In the genomic region with DNA sequence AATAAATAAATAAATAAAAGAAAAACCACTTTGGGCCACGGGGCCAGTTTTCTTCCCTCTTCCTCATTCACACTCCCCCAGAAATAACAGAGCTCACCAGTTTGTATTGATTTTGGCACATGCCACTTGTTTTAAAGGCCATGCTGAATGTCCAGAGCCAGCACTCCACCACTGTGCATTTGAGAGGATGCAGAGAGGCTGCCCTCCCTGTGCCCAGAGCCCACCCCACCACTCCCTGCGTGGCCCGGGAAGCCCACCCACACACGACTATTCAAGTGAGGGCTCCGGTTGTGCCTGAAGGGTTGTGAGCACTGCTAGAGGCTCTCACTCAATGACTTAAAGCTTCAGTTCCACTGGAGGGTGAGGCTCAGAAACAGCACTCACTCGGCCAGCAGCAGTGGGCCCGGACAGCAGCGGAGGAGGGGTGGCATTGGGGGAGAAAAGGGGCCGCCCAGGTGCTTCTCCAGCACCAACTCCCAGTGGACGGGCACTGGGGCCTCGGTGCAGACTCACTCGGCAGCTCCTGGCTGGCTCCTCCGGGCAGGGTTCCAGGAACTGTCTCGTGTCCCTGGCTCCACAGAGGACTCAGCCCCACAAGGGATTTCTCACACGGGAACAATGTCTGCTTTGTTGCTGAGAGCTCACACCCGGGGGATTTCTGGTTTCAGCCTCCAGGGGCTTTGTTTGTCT, we compare ENCODE assay signal across 12 cellular contexts.
DNase-seq lines count a peak whose midpoint lies in the region; ATAC-seq and TF ChIP-seq lines count a peak whose summit lies in the region.
"Had no signal": no experiment of that assay in that cellular context is flagged by ENCODE, and none has a peak within 500 bp of the region (broad histone marks: within the 10 kb centered on the region; RNA-seq: fewer than 3 reads in every experiment).

No MANE protein-coding gene starts in this region.

- POLR2A ChIA-PET in MCF 10A (lab: Yijun Ruan, JAX): no interaction called here
- POLR2A ChIA-PET in CD4-positive, alpha-beta memory T cell (lab: Charles Lee; ENCODE audit: partially characterized antibody): no interaction called here

- H3K79me2 ChIP-seq in fibroblast of lung (ENCODE audit: control insufficient read depth, insufficient read depth, low read length): no peaks in the 10 kb centered on the region

- intact Hi-C loops in MCF 10A (cut with micrococcal nuclease): no loop called here
- intact Hi-C loops in CD4-positive, alpha-beta memory T cell (cut with micrococcal nuclease): no loop called here

- no peak for ATAC-seq in HG03469 (IDR thresholded peaks at IDR 0.05; ENCODE audit: unreplicated experiment)
- ATAC-seq: WTC11 had no signal

- H2AFZ ChIP-seq in fibroblast of lung (ENCODE audit: low read length): no peak overlapping the region

- H3K9me3 ChIP-seq in fibroblast of lung (ENCODE audit: control insufficient read depth, insufficient read depth, low read depth, low read length): no peaks in the 10 kb centered on the region
- no peaks in the 10 kb centered on the region for H3K9me3 ChIP-seq in CD4-positive, alpha-beta memory T cell (ENCODE audit: control insufficient read depth in 1 of 2, low read length in 2 of 2)
- H3K9me3 ChIP-seq: transverse colon had no signal

- no peak overlapping the region for H3K4me3 ChIP-seq in fibroblast of lung (replicated peaks in 1 of 4; ENCODE audit: control extremely low read depth in 1 of 4, insufficient read depth in 1 of 4, low read depth in 3 of 4, low read length in 4 of 4)
- no peak overlapping the region for H3K4me3 ChIP-seq in CD4-positive, alpha-beta memory T cell (ENCODE audit: low read length in 2 of 2)
- H3K4me3 ChIP-seq: transverse colon had no signal

- H3K4me1 ChIP-seq in fibroblast of lung (ENCODE audit: control insufficient read depth, extremely low read depth, insufficient read depth, low read length): no peaks in the 10 kb centered on the region
- H3K4me1 ChIP-seq in CD4-positive, alpha-beta memory T cell (ENCODE audit: insufficient read depth, low read length): no peaks in the 10 kb centered on the region
- H3K4me1 ChIP-seq: transverse colon had no signal

- no peak overlapping the region for H3K9ac ChIP-seq in fibroblast of lung (ENCODE audit: insufficient read depth, low read length)
- H3K9ac ChIP-seq: KMS-11 had no signal

- H4K20me1 ChIP-seq in fibroblast of lung (ENCODE audit: control insufficient read depth, extremely low read depth, insufficient read depth, low read length): no peaks in the 10 kb centered on the region

- DNase-seq in T47D (ENCODE audit: low read depth in 1 of 2, low spot score in 1 of 2) (peak; percentile 65 to 69), MCF 10A (ENCODE audit: unreplicated experiment) (no peak), fibroblast of lung (ENCODE audit: low read depth in 2 of 2) (peak; percentile 5 to 9), myocyte (ENCODE audit: low read depth) (peak; percentile 53), dermis blood vessel endothelial cell (no peak), HPDE6-E6E7 (ENCODE audit: extremely low spot score) (no peak)
- DNase-seq in CD4-positive, alpha-beta memory T cell: no peak
- DNase-seq: mesendoderm, transverse colon had no signal

- no peaks in the 10 kb centered on the region for H3K4me1 Mint-ChIP-seq in MCF 10A (ENCODE audit: insufficient read depth, unreplicated experiment)
- no peaks in the 10 kb centered on the region for H3K4me1 Mint-ChIP-seq in CD4-positive, alpha-beta memory T cell

- BruUV-seq in MCF 10A (replicated peaks; lab: Mats Ljungman, UMichigan): no TSS peak

- no peaks in the 10 kb centered on the region for H3K27me3 ChIP-seq in fibroblast of lung (ENCODE audit: control insufficient read depth, insufficient read depth, low read length)
- H3K27me3 ChIP-seq in CD4-positive, alpha-beta memory T cell (ENCODE audit: insufficient read depth, low read length): no peaks in the 10 kb centered on the region
- H3K27me3 ChIP-seq: transverse colon had no signal

- H3K27me3 Mint-ChIP-seq in MCF 10A (ENCODE audit: insufficient read depth, unreplicated experiment): no peaks in the 10 kb centered on the region
- H3K27me3 Mint-ChIP-seq in CD4-positive, alpha-beta memory T cell: peaks cover 0 to 11% of the 10 kb centered on the region in 2 donors

- H3K27ac Mint-ChIP-seq in MCF 10A (ENCODE audit: low read depth, unreplicated experiment): no peak overlapping the region
- H3K27ac Mint-ChIP-seq in CD4-positive, alpha-beta memory T cell: no peak overlapping the region
- H3K27ac Mint-ChIP-seq: WTC11 had no signal

- H3K27ac ChIP-seq in fibroblast of lung (ENCODE audit: insufficient read depth, low read length): no peak overlapping the region
- H3K27ac ChIP-seq in CD4-positive, alpha-beta memory T cell (ENCODE audit: low read depth, low read length): no peak overlapping the region
- H3K27ac ChIP-seq: KMS-11, transverse colon had no signal

- peaks cover 13% of the 10 kb centered on the region for H3K9me3 Mint-ChIP-seq in MCF 10A (ENCODE audit: unreplicated experiment)
- peaks cover 0 to 3% (median 0%) of the 10 kb centered on the region in 8 donors for H3K9me3 Mint-ChIP-seq in CD4-positive, alpha-beta memory T cell

- in situ Hi-C loops in T47D (cut with HindIII; ENCODE audit: low pct_unique_long_range_greater_than_20kb, low sequenced_read_pairs): no loop called here

- H3K4me2 ChIP-seq in fibroblast of lung (ENCODE audit: extremely low read depth, insufficient read depth, low read length): no peak overlapping the region
- H3K4me2 ChIP-seq: KMS-11 had no signal

- no peaks in the 10 kb centered on the region for H3K36me3 Mint-ChIP-seq in MCF 10A (ENCODE audit: insufficient read depth, unreplicated experiment)
- no peaks in the 10 kb centered on the region for H3K36me3 Mint-ChIP-seq in CD4-positive, alpha-beta memory T cell

- TF ChIP-seq CTCF in MCF 10A (IDR thresholded peaks at IDR 0.05; ENCODE audit: unreplicated experiment) (no peak), fibroblast of lung (conservative IDR thresholded peaks at IDR 0.05 in 1 of 2, IDR thresholded peaks at IDR 0.05 in 1 of 2; ENCODE audit: low read depth in 1 of 2, low read length in 2 of 2) (no peak)

- no peaks in the 10 kb centered on the region for H3K36me3 ChIP-seq in fibroblast of lung (ENCODE audit: control insufficient read depth, insufficient read depth, low read length)
- no peaks in the 10 kb centered on the region for H3K36me3 ChIP-seq in CD4-positive, alpha-beta memory T cell (ENCODE audit: insufficient read depth, low read length)
- H3K36me3 ChIP-seq: transverse colon had no signal

- H3K4me3 Mint-ChIP-seq in MCF 10A (ENCODE audit: unreplicated experiment): no peak overlapping the region
- no peak overlapping the region for H3K4me3 Mint-ChIP-seq in CD4-positive, alpha-beta memory T cell
- H3K4me3 Mint-ChIP-seq: WTC11 had no signal

- CTCF ChIA-PET in MCF 10A (lab: Yijun Ruan, JAX): interaction anchor here (0.7 kb wide), 1 partner anchor 25 kb away, joined by 3 read pairs; no protein-coding TSS in a partner anchor
- CTCF ChIA-PET in CD4-positive, alpha-beta memory T cell (lab: Charles Lee; ENCODE audit: partially characterized antibody): no interaction called here

Comparison
In these comparisons a context has a peak if more than half of its experiments do, and no peak if none do; other contexts are left out.
1. DNase-seq: peak in T47D (2 of 2), fibroblast of lung (2 of 2) and myocyte (single experiment); none in MCF 10A (single experiment), CD4-positive, alpha-beta memory T cell (0 of 5), dermis blood vessel endothelial cell (single experiment) and HPDE6-E6E7 (single experiment).